In genomic region chr15:92892201-92892555, GRCh38 we compare ENCODE assay signal across 22 cellular contexts. TPM values are rescaled to one million over a fixed set of nuclear protein-coding genes. Genes with fewer than 3 reads are reported as not detected.
DNase-seq lines count a peak whose midpoint lies in the region; ATAC-seq and TF ChIP-seq lines count a peak whose summit lies in the region.
"Had no signal": no experiment of that assay in that cellular context is flagged by ENCODE, and none has a peak within 500 bp of the region (broad histone marks: within the 10 kb centered on the region; RNA-seq: fewer than 3 reads in every experiment).

No MANE protein-coding gene starts in this region.

- peaks cover 59% of the 10 kb centered on the region for H3K4me1 Mint-ChIP-seq in activated CD4-positive, alpha-beta T cell treated with anti-CD3 and anti-CD28 coated beads, Interleukin-2, amount 10 ng/mL, durations not matched to agents 24 days and 14 days
- peaks cover 59 to 89% (median 69%) of the 10 kb centered on the region in 4 donors for H3K4me1 Mint-ChIP-seq in CD4-positive, CD25-positive, alpha-beta regulatory T cell
- peaks cover 51% of the 10 kb centered on the region for H3K4me1 Mint-ChIP-seq in T-helper 17 cell

- H3K27me3 ChIP-seq in CD4-positive, CD25-positive, alpha-beta regulatory T cell (ENCODE audit: control insufficient read depth, insufficient read depth, low read length), result no peaks in the 10 kb centered on the region
- H3K27me3 ChIP-seq in lower lobe of right lung (ENCODE audit: low read depth), result no peaks in the 10 kb centered on the region
- H3K27me3 ChIP-seq: body of pancreas, colonic mucosa, transverse colon had no signal

- intact Hi-C loops in activated CD4-positive, alpha-beta T cell treated with anti-CD3 and anti-CD28 coated beads, Interleukin-2, amount 10 ng/mL, durations not matched to agents 24 days and 14 days (cut with micrococcal nuclease), result no loop called here
- intact Hi-C loops in lower lobe of right lung (cut with DNase I), result no loop called here
- intact Hi-C loops in sciatic nerve (cut with DNase I), result no loop called here

- peaks cover 73% of the 10 kb centered on the region for H3K36me3 Mint-ChIP-seq in activated CD4-positive, alpha-beta T cell treated with anti-CD3 and anti-CD28 coated beads, Interleukin-2, amount 10 ng/mL, durations not matched to agents 24 days and 14 days (ENCODE audit: low read depth)
- H3K36me3 Mint-ChIP-seq in CD4-positive, CD25-positive, alpha-beta regulatory T cell, result peaks cover 60% of the 10 kb centered on the region
- peaks cover 14% of the 10 kb centered on the region for H3K36me3 Mint-ChIP-seq in T-helper 17 cell (ENCODE audit: low read depth)

- peak overlapping the region; percentile 68 for H3K4me3 ChIP-seq in CD4-positive, CD25-positive, alpha-beta regulatory T cell (ENCODE audit: low read depth, low read length)
- H3K4me3 ChIP-seq in lower lobe of right lung, result no peak overlapping the region
- H3K4me3 ChIP-seq: body of pancreas, colonic mucosa, lung, transverse colon had no signal

- TF ChIP-seq CTCF in lower lobe of right lung (IDR thresholded peaks at IDR 0.05), result no peak

- peaks cover 3% of the 10 kb centered on the region for H3K9me3 Mint-ChIP-seq in activated CD4-positive, alpha-beta T cell treated with anti-CD3 and anti-CD28 coated beads, Interleukin-2, amount 10 ng/mL, durations not matched to agents 24 days and 14 days
- peaks cover 0 to 3% (median 0%) of the 10 kb centered on the region in 7 donors for H3K9me3 Mint-ChIP-seq in CD4-positive, CD25-positive, alpha-beta regulatory T cell
- H3K9me3 Mint-ChIP-seq: effector memory CD8-positive, alpha-beta T cell; HFFc6 had no signal

- peak overlapping the region; percentile 77 for H3K27ac ChIP-seq in CD4-positive, CD25-positive, alpha-beta regulatory T cell (ENCODE audit: insufficient read depth, low read length, poor library complexity, severe bottlenecking)
- H3K27ac ChIP-seq in lower lobe of right lung, result peak overlapping the region; percentile 8

- ATAC-seq in CD4-positive, CD25-positive, alpha-beta regulatory T cell (ENCODE audit: low read depth in 2 of 2), result no peak
- ATAC-seq in T-helper 17 cell (no peak), lower lobe of right lung (no peak), sciatic nerve (no peak), GM21723 (IDR thresholded peaks at IDR 0.05; ENCODE audit: unreplicated experiment) (no peak)
- ATAC-seq: body of pancreas; effector memory CD8-positive, alpha-beta T cell; PC-3 had no signal

- H3K27ac Mint-ChIP-seq in activated CD4-positive, alpha-beta T cell treated with anti-CD3 and anti-CD28 coated beads, Interleukin-2, amount 10 ng/mL, durations not matched to agents 24 days and 14 days, result no peak overlapping the region
- peak overlapping the region in 1 of 3 donors; percentile 78 for H3K27ac Mint-ChIP-seq in CD4-positive, CD25-positive, alpha-beta regulatory T cell
- H3K27ac Mint-ChIP-seq in T-helper 17 cell, result peak overlapping the region; percentile 100
- H3K27ac Mint-ChIP-seq: effector memory CD8-positive, alpha-beta T cell had no signal

- H3K4me1 ChIP-seq in CD4-positive, CD25-positive, alpha-beta regulatory T cell (ENCODE audit: control insufficient read depth, insufficient read depth, low read length, poor library complexity, severe bottlenecking), result peaks cover 92% of the 10 kb centered on the region
- peaks cover 79% of the 10 kb centered on the region for H3K4me1 ChIP-seq in lower lobe of right lung

- no peak for DNase-seq in activated CD4-positive, alpha-beta T cell treated with anti-CD3 and anti-CD28 coated beads, Interleukin-2, amount 10 ng/mL, durations not matched to agents 24 days and 14 days
- no peak for DNase-seq in activated CD4-positive, alpha-beta T cell treated with anti-CD3 and anti-CD28 coated beads for 4 hours
- DNase-seq in CD4-positive, CD25-positive, alpha-beta regulatory T cell, result peak in 1 of 3 donors; percentile 10
- DNase-seq in T-helper 17 cell (no peak), lower lobe of right lung (no peak), 8988T (no peak), sciatic nerve (ENCODE audit: low spot score) (no peak)
- DNase-seq: activated CD4-positive, alpha-beta T cell treated with anti-CD3 and anti-CD28 coated beads, Interleukin-2, amount 50 U/mL, for 4 hours; body of pancreas; Caco-2; colonic mucosa; DMS79 treated with DMSO at 0.1 percent for 48 hours; effector memory CD8-positive, alpha-beta T cell; HFFc6; islet precursor cell; NCI-H1092; NCI-H2081; PC-3; SHP77 treated with DMSO at 0.1 percent for 48 hours; transverse colon had no signal

- no peaks in the 10 kb centered on the region for H3K9me3 ChIP-seq in CD4-positive, CD25-positive, alpha-beta regulatory T cell (ENCODE audit: control insufficient read depth in 2 of 2, low read length in 2 of 2)
- no peaks in the 10 kb centered on the region for H3K9me3 ChIP-seq in T-helper 17 cell (ENCODE audit: control insufficient read depth, low read length, poor library complexity, severe bottlenecking)
- no peaks in the 10 kb centered on the region for H3K9me3 ChIP-seq in lower lobe of right lung
- H3K9me3 ChIP-seq: body of pancreas, Caco-2, colonic mucosa, transverse colon had no signal

- H3K36me3 ChIP-seq in CD4-positive, CD25-positive, alpha-beta regulatory T cell (ENCODE audit: control insufficient read depth, insufficient read depth, low read length), result peaks cover 89% of the 10 kb centered on the region
- H3K36me3 ChIP-seq in lower lobe of right lung, result peaks cover 94% of the 10 kb centered on the region

- no peaks in the 10 kb centered on the region for H3K27me3 Mint-ChIP-seq in activated CD4-positive, alpha-beta T cell treated with anti-CD3 and anti-CD28 coated beads, Interleukin-2, amount 10 ng/mL, durations not matched to agents 24 days and 14 days
- H3K27me3 Mint-ChIP-seq in CD4-positive, CD25-positive, alpha-beta regulatory T cell, result no peaks in the 10 kb centered on the region
- no peaks in the 10 kb centered on the region for H3K27me3 Mint-ChIP-seq in T-helper 17 cell
- H3K27me3 Mint-ChIP-seq: effector memory CD8-positive, alpha-beta T cell had no signal

- H3K4me3 Mint-ChIP-seq in activated CD4-positive, alpha-beta T cell treated with anti-CD3 and anti-CD28 coated beads, Interleukin-2, amount 10 ng/mL, durations not matched to agents 24 days and 14 days, result peak overlapping the region; percentile 30
- peak overlapping the region; percentile 24 to 89 (median 54) for H3K4me3 Mint-ChIP-seq in CD4-positive, CD25-positive, alpha-beta regulatory T cell
- peak overlapping the region; percentile 36 for H3K4me3 Mint-ChIP-seq in T-helper 17 cell
- H3K4me3 Mint-ChIP-seq: HFFc6 had no signal

RNA-seq across cellular contexts. Expression of gene CHD2, which starts 7.9 kb away (rescaled TPM):
- total RNA-seq in activated CD4-positive, alpha-beta T cell treated with anti-CD3 and anti-CD28 coated beads, Interleukin-2, amount 10 ng/mL, durations not matched to agents 24 days and 14 days, result 105 and 111 TPM in 2 replicates
- total RNA-seq in CD4-positive, CD25-positive, alpha-beta regulatory T cell, result 579 TPM
- 10 to 100 TPM; 44.3 to 52.1 (median 48.6) TPM for polyA plus RNA-seq in CD4-positive, CD25-positive, alpha-beta regulatory T cell
- 100 to 1,000 TPM; 505 to 520 TPM for total RNA-seq in T-helper 17 cell
- 158 TPM for total RNA-seq in lower lobe of right lung
- total RNA-seq in sciatic nerve, result 167 TPM
